ENCODE assay signal across 1 cellular context in genomic region chr9:72462340-72462739, GRCh38.
A peak's percentile ranks its signal among the peaks of the same experiment; 100 is the strongest.
TF ChIP-seq lines count a peak whose summit lies in the region.

No MANE protein-coding gene starts in this region.

TF ChIP-seq in endothelial cell of umbilical vein, 7 proteins besides CTCF, POLR2A, EP300 and RAD21 (continued from another document):
- TF ChIP-seq FOS (IDR thresholded peaks at IDR 0.05; ENCODE audit: borderline replicate concordance, insufficient read depth, low read length) (peak; percentile 74), EZH2 (IDR thresholded peaks at IDR 0.05; ENCODE audit: borderline replicate concordance, low read depth, low read length, severe bottlenecking) (no peak), MYC (IDR thresholded peaks at IDR 0.05; ENCODE audit: low read depth, low read length) (no peak), JUN (IDR thresholded peaks at IDR 0.05; ENCODE audit: borderline replicate concordance, insufficient read depth, insufficient read length, low read depth) (peak; percentile 49), MAX (IDR thresholded peaks at IDR 0.05; ENCODE audit: insufficient read depth, insufficient read length) (no peak)
